Comparison of ENCODE assay signal across 30 cellular contexts in genomic region chr5:122384612-122385180, GRCh38.
"Had no signal": no experiment of that assay in that cellular context is flagged by ENCODE, and none has a peak within 500 bp of the region (broad histone marks: within the 10 kb centered on the region; RNA-seq: fewer than 3 reads in every experiment).

No MANE protein-coding gene starts in this region.

- H3K9ac ChIP-seq: parathyroid adenoma had no signal

- H3K36me3 ChIP-seq: ascending aorta, brain microvascular endothelial cell, left ventricle myocardium inferior, right lobe of liver, thyroid gland, upper lobe of left lung, WERI-Rb-1 had no signal

- H3K4me1 ChIP-seq: left ventricle myocardium inferior, parathyroid adenoma, psoas muscle, right lobe of liver, thyroid gland, upper lobe of left lung had no signal

- H3K27ac ChIP-seq: ascending aorta, brain microvascular endothelial cell, left ventricle myocardium inferior, parathyroid adenoma, psoas muscle, right lobe of liver, thyroid gland, upper lobe of left lung, WERI-Rb-1 had no signal

- ATAC-seq: activated CD8-positive, alpha-beta memory T cell treated with anti-CD3 and anti-CD28 coated beads, Interleukin-2, amount 10 ng/mL, durations not matched to agents 7 days and 5 days; activated CD8-positive, alpha-beta T cell treated with anti-CD3 and anti-CD28 coated beads for 36 hours; activated T-cell treated with anti-CD3 and anti-CD28 coated beads, Interleukin-2, amount 50 U/mL, for 72 hours; effector memory CD8-positive, alpha-beta T cell; naive thymus-derived CD4-positive, alpha-beta T cell; psoas muscle; right lobe of liver; SK-N-SH treated with all-trans-retinoic acid at 6 μM for 48 hours; stimulated activated effector memory CD8-positive, alpha-beta T cell treated with anti-CD3 and anti-CD28 coated beads, Interleukin-12 subunit alpha, Interleukin-12 subunit beta, amount 100 ng/mL, for 72 hours; T-helper 17 cell had no signal

- H3K9me3 Mint-ChIP-seq: activated CD8-positive, alpha-beta T cell treated with anti-CD3 and anti-CD28 coated beads for 36 hours; neural crest cell had no signal

- H3K4me3 ChIP-seq: ascending aorta, left ventricle myocardium inferior, psoas muscle, right lobe of liver, thyroid gland, upper lobe of left lung had no signal

- H3K27ac Mint-ChIP-seq: activated CD8-positive, alpha-beta memory T cell treated with anti-CD3 and anti-CD28 coated beads, Interleukin-2, amount 10 ng/mL, durations not matched to agents 7 days and 5 days; activated CD8-positive, alpha-beta T cell treated with anti-CD3 and anti-CD28 coated beads for 36 hours; activated naive CD8-positive, alpha-beta T cell; activated T-cell treated with anti-CD3 and anti-CD28 coated beads, Interleukin-2, amount 50 U/mL, for 72 hours; effector memory CD8-positive, alpha-beta T cell; naive thymus-derived CD4-positive, alpha-beta T cell; stimulated activated effector memory CD8-positive, alpha-beta T cell treated with anti-CD3 and anti-CD28 coated beads, Interleukin-12 subunit alpha, Interleukin-12 subunit beta, amount 100 ng/mL, for 72 hours; stimulated activated naive CD8-positive, alpha-beta T cell treated with anti-CD3 and anti-CD28 coated beads, Interleukin-15, Interleukin-2, amounts not matched to agents 100 ng/mL and 50 ng/mL, for 24 hours; T-helper 17 cell had no signal

- H3K9me3 ChIP-seq: ascending aorta, psoas muscle, right lobe of liver, thyroid gland, upper lobe of left lung had no signal

- DNase-seq: activated CD4-positive, alpha-beta T cell treated with anti-CD3 and anti-CD28 coated beads for 1 hour; activated CD4-positive, alpha-beta T cell treated with anti-CD3 and anti-CD28 coated beads, Interleukin-2, amount 50 U/mL, for 1 hour; activated CD8-positive, alpha-beta memory T cell treated with anti-CD3 and anti-CD28 coated beads, Interleukin-2, amount 10 ng/mL, durations not matched to agents 7 days and 5 days; activated CD8-positive, alpha-beta T cell treated with anti-CD3 and anti-CD28 coated beads for 36 hours; activated naive CD4-positive, alpha-beta T cell; activated T-cell treated with anti-CD3 and anti-CD28 coated beads, Interleukin-2, amount 50 U/mL, for 72 hours; brain microvascular endothelial cell; cortex of kidney; effector memory CD8-positive, alpha-beta T cell; erythroblast; foreskin fibroblast; left ventricle myocardium inferior; naive thymus-derived CD4-positive, alpha-beta T cell; nucleus accumbens; psoas muscle; right lobe of liver; small intestine; stimulated activated CD4-positive, alpha-beta T cell treated with anti-CD3 and anti-CD28 coated beads, Interleukin-4, amount 100 ng/mL, for 24 hours; T-helper 17 cell; T1000; thyroid gland; upper lobe of left lung; WERI-Rb-1 had no signal

- H3K36me3 Mint-ChIP-seq: activated CD8-positive, alpha-beta memory T cell treated with anti-CD3 and anti-CD28 coated beads, Interleukin-2, amount 10 ng/mL, durations not matched to agents 7 days and 5 days; activated naive CD8-positive, alpha-beta T cell; naive thymus-derived CD4-positive, alpha-beta T cell; stimulated activated effector memory CD8-positive, alpha-beta T cell treated with anti-CD3 and anti-CD28 coated beads, Interleukin-12 subunit alpha, Interleukin-12 subunit beta, amount 100 ng/mL, for 72 hours had no signal

- H3K27me3 ChIP-seq: ascending aorta, brain microvascular endothelial cell, right lobe of liver, thyroid gland, upper lobe of left lung had no signal
